In the genomic region with DNA sequence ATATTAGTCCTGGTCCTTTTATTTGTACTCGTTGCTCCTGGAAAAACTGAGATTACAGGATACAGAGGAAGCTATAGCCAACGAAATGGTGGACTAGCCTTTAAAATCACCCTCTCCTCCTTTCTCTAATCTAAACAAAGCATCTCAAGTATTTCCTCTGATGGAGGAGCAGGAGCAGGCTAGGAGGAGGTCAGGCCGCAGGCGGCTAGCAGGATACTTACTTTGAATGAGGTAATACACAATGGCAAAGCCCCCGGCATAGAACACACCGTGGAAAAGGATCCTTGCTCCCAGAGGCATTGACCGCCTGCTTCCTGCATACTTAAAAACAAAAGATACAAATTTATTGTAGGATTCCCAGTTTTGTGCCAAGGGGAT, we compare ENCODE assay signal across 9 cellular contexts.
DNase-seq lines count a peak whose midpoint lies in the region; ATAC-seq, FAIRE-seq and TF ChIP-seq lines count a peak whose summit lies in the region.
"Had no signal": no experiment of that assay in that cellular context is flagged by ENCODE, and none has a peak within 500 bp of the region (broad histone marks: within the 10 kb centered on the region; RNA-seq: fewer than 3 reads in every experiment).

No MANE protein-coding gene starts in this region.

- CTCF ChIA-PET in activated CD8-positive, alpha-beta memory T cell treated with anti-CD3 and anti-CD28 coated beads, Interleukin-2, amount 10 ng/mL, durations not matched to agents 7 days and 5 days (lab: Charles Lee), result interaction anchor here (1.5 to 11.0 kb wide), 4 partner anchors 42 to 65 kb away, joined by 3 to 90 read pairs (median 46); a partner anchor contains a TSS

- no peaks in the 10 kb centered on the region for H4K20me1 ChIP-seq in astrocyte (ENCODE audit: insufficient read depth, low read length)

- ATAC-seq in activated CD8-positive, alpha-beta memory T cell treated with anti-CD3 and anti-CD28 coated beads, Interleukin-2, amount 10 ng/mL, durations not matched to agents 7 days and 5 days, result no peak

- H3K9me3 ChIP-seq in astrocyte (ENCODE audit: insufficient read depth, low read depth, low read length) (no peaks in the 10 kb centered on the region), kidney (ENCODE audit: control insufficient read depth in 1 of 2, low read length in 2 of 2) (no peaks in the 10 kb centered on the region), thyroid gland (no peaks in the 10 kb centered on the region)

- intact Hi-C loops in kidney (cut with DNase I), result no loop called here
- intact Hi-C loops in thyroid gland (cut with DNase I), result loop anchor here (10.0 kb wide), 1 partner anchor 47 kb away; no protein-coding TSS in a partner anchor

- TF ChIP-seq POLR2A in thyroid gland (IDR thresholded peaks at IDR 0.05), result no peak

- H3K4me1 ChIP-seq in astrocyte (ENCODE audit: insufficient read depth, low read length) (peaks cover 67% of the 10 kb centered on the region), kidney (ENCODE audit: control insufficient read depth in 1 of 2, insufficient read depth in 1 of 2, low read depth in 1 of 2, low read length in 2 of 2) (peaks cover 26 to 43% of the 10 kb centered on the region in 2 donors), thyroid gland (peaks cover 8 to 62% of the 10 kb centered on the region in 2 donors)

- peak overlapping the region; percentile 35 for H3K4me3 ChIP-seq in astrocyte (ENCODE audit: insufficient read depth, low read depth, low read length)
- H3K4me3 ChIP-seq in kidney (ENCODE audit: low read length in 2 of 2), result no peak overlapping the region
- no peak overlapping the region for H3K4me3 ChIP-seq in thyroid gland (replicated peaks in 1 of 3)

- peaks cover 3% of the 10 kb centered on the region for H3K36me3 ChIP-seq in astrocyte (ENCODE audit: insufficient read depth, low read length)
- peaks cover 8% of the 10 kb centered on the region in 2 donors for H3K36me3 ChIP-seq in kidney (ENCODE audit: control insufficient read depth in 1 of 2, insufficient read depth in 2 of 2, low read length in 2 of 2)
- H3K36me3 ChIP-seq in thyroid gland, result no peaks in the 10 kb centered on the region

- H3K27ac Mint-ChIP-seq in activated CD8-positive, alpha-beta memory T cell treated with anti-CD3 and anti-CD28 coated beads, Interleukin-2, amount 10 ng/mL, durations not matched to agents 7 days and 5 days, result peak overlapping the region; percentile 97
- peak overlapping the region; percentile 96 for H3K27ac Mint-ChIP-seq in astrocyte (ENCODE audit: unreplicated experiment)

- H3K4me1 Mint-ChIP-seq in activated CD8-positive, alpha-beta memory T cell treated with anti-CD3 and anti-CD28 coated beads, Interleukin-2, amount 10 ng/mL, durations not matched to agents 7 days and 5 days, result peaks cover 95% of the 10 kb centered on the region
- H3K4me1 Mint-ChIP-seq in astrocyte (ENCODE audit: low read depth, unreplicated experiment), result peaks cover 55% of the 10 kb centered on the region

- H3K9me3 Mint-ChIP-seq in activated CD8-positive, alpha-beta memory T cell treated with anti-CD3 and anti-CD28 coated beads, Interleukin-2, amount 10 ng/mL, durations not matched to agents 7 days and 5 days (ENCODE audit: low read depth), result no peaks in the 10 kb centered on the region
- no peaks in the 10 kb centered on the region for H3K9me3 Mint-ChIP-seq in astrocyte (ENCODE audit: unreplicated experiment)

- no peak for TF ChIP-seq CTCF in astrocyte (IDR thresholded peaks at IDR 0.05; ENCODE audit: insufficient read depth, low read depth, low read length)
- TF ChIP-seq CTCF in kidney (IDR thresholded peaks at IDR 0.05; ENCODE audit: borderline replicate concordance, extremely low read depth, insufficient read depth), result no peak
- no peak for TF ChIP-seq CTCF in thyroid gland (IDR thresholded peaks at IDR 0.05)

- peak overlapping the region; percentile 72 for H3K4me2 ChIP-seq in astrocyte (ENCODE audit: low read length)

- no peak for FAIRE-seq in astrocyte (lab: Jason Lieb, UNC)
- FAIRE-seq in kidney (lab: Jason Lieb, UNC), result no peak
- FAIRE-seq: G401.6 had no signal

- H3K36me3 Mint-ChIP-seq in activated CD8-positive, alpha-beta memory T cell treated with anti-CD3 and anti-CD28 coated beads, Interleukin-2, amount 10 ng/mL, durations not matched to agents 7 days and 5 days, result peaks cover 45% of the 10 kb centered on the region
- H3K36me3 Mint-ChIP-seq in astrocyte (ENCODE audit: low read depth, unreplicated experiment), result peaks cover 9% of the 10 kb centered on the region

- DNase-seq in activated CD8-positive, alpha-beta memory T cell treated with anti-CD3 and anti-CD28 coated beads, Interleukin-2, amount 10 ng/mL, durations not matched to agents 7 days and 5 days, result no peak
- DNase-seq in activated CD8-positive, alpha-beta memory T cell treated with anti-CD3 and anti-CD28 coated beads for 24 hours, result no peak
- DNase-seq in astrocyte (ENCODE audit: low read depth) (peak; percentile 96), kidney (no peak), thyroid gland (no peak), NCI-H1436 treated with DMSO at 0.1 percent for 48 hours (lab: John Stamatoyannopoulos, UW) (no peak), NCI-H446 treated with DMSO at 0.1 percent for 48 hours (lab: John Stamatoyannopoulos, UW) (no peak)
- DNase-seq in stimulated activated CD4-positive, alpha-beta T cell treated with anti-CD3 and anti-CD28 coated beads, Interleukin-4, amount 100 ng/mL, for 24 hours, result no peak

- peaks cover 30% of the 10 kb centered on the region for H3K79me2 ChIP-seq in astrocyte (ENCODE audit: insufficient read depth, low read length)

- H3K27me3 ChIP-seq in astrocyte (ENCODE audit: insufficient read depth, low read length) (no peaks in the 10 kb centered on the region), thyroid gland (no peaks in the 10 kb centered on the region)

- 33 to 50% methylated on average over 7 of the region's 7 CpGs for WGBS in thyroid gland, 2 donors

- H2AFZ ChIP-seq in astrocyte (ENCODE audit: low read depth, low read length), result no peak overlapping the region

- H3K4me3 Mint-ChIP-seq in activated CD8-positive, alpha-beta memory T cell treated with anti-CD3 and anti-CD28 coated beads, Interleukin-2, amount 10 ng/mL, durations not matched to agents 7 days and 5 days, result peak overlapping the region; percentile 76
- H3K4me3 Mint-ChIP-seq in astrocyte (ENCODE audit: unreplicated experiment), result peak overlapping the region; percentile 25

- H3K9ac ChIP-seq in astrocyte (ENCODE audit: low read length) (peak overlapping the region; percentile 86), kidney (ENCODE audit: low read length in 2 of 2) (peak overlapping the region in 1 of 2 donors; percentile 47)

- peak overlapping the region; percentile 99 for H3K27ac ChIP-seq in astrocyte (ENCODE audit: low read depth, low read length)
- H3K27ac ChIP-seq in kidney (ENCODE audit: low read depth in 2 of 2, low read length in 2 of 2), result peak overlapping the region; percentile 85 to 90
- peak overlapping the region; percentile 76 to 77 (median 76) for H3K27ac ChIP-seq in thyroid gland

- no peaks in the 10 kb centered on the region for H3K27me3 Mint-ChIP-seq in activated CD8-positive, alpha-beta memory T cell treated with anti-CD3 and anti-CD28 coated beads, Interleukin-2, amount 10 ng/mL, durations not matched to agents 7 days and 5 days
- H3K27me3 Mint-ChIP-seq in astrocyte (ENCODE audit: low read depth, unreplicated experiment), result no peaks in the 10 kb centered on the region
